ENCODE assay signal across 22 cellular contexts in the genomic region with DNA sequence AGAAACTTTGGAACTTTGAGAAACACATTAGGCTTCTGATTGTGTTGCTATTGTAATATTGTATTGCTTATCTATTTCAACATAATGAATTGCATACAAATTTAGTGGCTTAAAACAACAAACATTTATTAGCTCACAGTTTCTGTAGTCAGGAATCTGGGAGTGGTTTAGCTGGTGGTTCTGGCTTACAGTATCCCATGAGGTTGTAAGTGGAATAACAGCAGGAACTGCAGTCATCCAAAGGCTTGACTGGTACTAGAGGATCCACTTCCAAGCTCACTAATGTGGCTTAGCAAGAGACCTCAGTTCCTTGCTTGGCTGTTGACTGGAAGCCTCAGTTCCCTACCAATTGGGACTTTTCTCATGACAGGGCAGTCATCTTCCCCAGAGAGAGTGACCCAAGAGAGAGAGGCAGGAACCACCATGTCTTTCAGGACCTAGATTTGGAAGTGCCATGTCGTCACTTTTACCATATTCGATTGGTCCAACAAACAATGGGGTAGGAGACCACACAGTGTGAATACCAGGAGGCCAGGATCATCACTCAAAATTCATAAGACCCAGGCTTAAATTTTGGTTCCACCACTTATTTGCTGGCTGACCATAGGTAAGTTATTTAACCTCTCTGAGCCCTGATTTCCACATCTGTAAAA. TPM values are rescaled to one million over a fixed set of nuclear protein-coding genes. Genes with fewer than 3 reads are reported as not detected.
DNase-seq lines count a peak whose midpoint lies in the region; ATAC-seq and TF ChIP-seq lines count a peak whose summit lies in the region.
"Had no signal": no experiment of that assay in that cellular context is flagged by ENCODE, and none has a peak within 500 bp of the region (broad histone marks: within the 10 kb centered on the region; RNA-seq: fewer than 3 reads in every experiment).

No MANE protein-coding gene starts in this region.

- H3K4me1 ChIP-seq in endodermal cell (ENCODE audit: control insufficient read depth, insufficient read depth, low read length), result peaks cover 3% of the 10 kb centered on the region
- peaks cover 7 to 21% of the 10 kb centered on the region in 2 donors for H3K4me1 ChIP-seq in neuronal stem cell (ENCODE audit: control insufficient read depth in 2 of 2, insufficient read depth in 1 of 2, low read depth in 1 of 2, low read length in 2 of 2)
- H3K4me1 ChIP-seq: body of pancreas, heart left ventricle had no signal

- no peak overlapping the region for H2BK15ac ChIP-seq in neuronal stem cell (ENCODE audit: low read length)

- H2BK12ac ChIP-seq in neuronal stem cell (ENCODE audit: low read length), result no peak overlapping the region

- H4K8ac ChIP-seq in neuronal stem cell (ENCODE audit: low read depth, low read length), result no peak overlapping the region

- H3K9ac ChIP-seq in endodermal cell (ENCODE audit: extremely low read depth, low read length, poor library complexity, severe bottlenecking) (no peak overlapping the region), neuronal stem cell (ENCODE audit: low read depth, low read length, poor library complexity) (no peak overlapping the region)

- no peak overlapping the region for H2BK120ac ChIP-seq in neuronal stem cell (ENCODE audit: low read depth, low read length)

- H2AK5ac ChIP-seq in neuronal stem cell (ENCODE audit: low read depth, low read length), result no peak overlapping the region

- H3K9me3 ChIP-seq in endodermal cell (ENCODE audit: control insufficient read depth, low read length), result no peaks in the 10 kb centered on the region
- H3K9me3 ChIP-seq in neuronal stem cell (replicated peaks in 1 of 2; ENCODE audit: control insufficient read depth in 2 of 2, insufficient read depth in 1 of 2, low read depth in 1 of 2, low read length in 2 of 2), result no peaks in the 10 kb centered on the region
- H3K9me3 ChIP-seq: body of pancreas, heart left ventricle, thoracic aorta had no signal

- H3K23ac ChIP-seq in neuronal stem cell (ENCODE audit: low read depth, low read length, poor library complexity), result no peak overlapping the region

- H3K36me3 ChIP-seq in endodermal cell (ENCODE audit: control insufficient read depth, insufficient read depth, low read length), result no peaks in the 10 kb centered on the region
- no peaks in the 10 kb centered on the region for H3K36me3 ChIP-seq in neuronal stem cell (replicated peaks in 1 of 2; ENCODE audit: control insufficient read depth in 2 of 2, insufficient read depth in 2 of 2, low read length in 2 of 2)
- H3K36me3 ChIP-seq: heart left ventricle, thoracic aorta had no signal

- no peak overlapping the region for H3K18ac ChIP-seq in neuronal stem cell (ENCODE audit: low read length)

- peaks cover 3% of the 10 kb centered on the region for H3K27me3 ChIP-seq in endodermal cell (ENCODE audit: control insufficient read depth, insufficient read depth, low read length, poor library complexity, severe bottlenecking)
- H3K27me3 ChIP-seq in neuronal stem cell (ENCODE audit: control insufficient read depth in 3 of 3, insufficient read depth in 3 of 3, low read depth in 1 of 3, low read length in 3 of 3), result no peaks in the 10 kb centered on the region
- H3K27me3 ChIP-seq: body of pancreas had no signal

- H3K4me2 ChIP-seq in neuronal stem cell (ENCODE audit: insufficient read depth, low read length, poor library complexity, severe bottlenecking), result no peak overlapping the region

- no peak overlapping the region for H3K4ac ChIP-seq in neuronal stem cell (ENCODE audit: low read length)

- DNase-seq in EH (ENCODE audit: low read depth) (peak; percentile 27), HT-29 (ENCODE audit: low spot score) (peak; percentile 49), endodermal cell (no peak), kidney tubule cell (ENCODE audit: low spot score) (peak; percentile 11), neuronal stem cell (ENCODE audit: low spot score) (no peak)
- no peak for DNase-seq in stimulated activated naive B cell treated with anti-CD40 and anti-IgM and Interleukin-4, amounts not matched to agents 10 μg/mL and 1 μg/mL and 100 μg/mL, for 72 hours
- DNase-seq in naive thymus-derived CD8-positive, alpha-beta T cell, result no peak
- DNase-seq: body of pancreas; dermis blood vessel endothelial cell; DMS79 treated with DMSO at 0.1 percent for 48 hours; heart left ventricle; Karpas-422; left ventricle myocardium superior; NCI-H1105; NCI-H2081 treated with DMSO at 0.1 percent for 48 hours; NCI-H69; occipital lobe; stimulated activated CD4-positive, alpha-beta T cell treated with anti-CD3 and anti-CD28 coated beads, Interleukin-15, amount 100 ng/mL, for 24 hours had no signal

- 93 to 100% methylated on average over 2 of the region's 2 CpGs for WGBS in endodermal cell (ENCODE audit: insufficient coverage in 1 of 2, insufficient read length in 1 of 2), 2 experiments
- no CpG with 5 or more reads among the region's 2 CpGs for WGBS in neuronal stem cell (ENCODE audit: extremely low coverage in 2 of 2, insufficient read length in 2 of 2, insufficient replicate concordance in 1 of 2), 2 donors

- H3K4me3 Mint-ChIP-seq in endodermal cell, result no peak overlapping the region
- H3K4me3 Mint-ChIP-seq in stimulated activated naive B cell treated with anti-CD40 and anti-IgM and Interleukin-4, amounts not matched to agents 10 μg/mL and 1 μg/mL and 100 μg/mL, for 72 hours, result no peak overlapping the region
- H3K4me3 Mint-ChIP-seq in naive thymus-derived CD8-positive, alpha-beta T cell, result no peak overlapping the region
- H3K4me3 Mint-ChIP-seq: activated naive CD8-positive, alpha-beta T cell had no signal

- no peak overlapping the region for H4K91ac ChIP-seq in neuronal stem cell (ENCODE audit: low read depth, low read length, poor library complexity)

- H3K4me3 ChIP-seq in endodermal cell (ENCODE audit: low read length), result no peak overlapping the region
- H3K4me3 ChIP-seq in neuronal stem cell (ENCODE audit: low read length in 2 of 2), result no peak overlapping the region
- H3K4me3 ChIP-seq: body of pancreas, heart left ventricle, thoracic aorta had no signal

- H3K79me1 ChIP-seq in neuronal stem cell (ENCODE audit: low read depth, low read length), result no peaks in the 10 kb centered on the region

- H2BK5ac ChIP-seq in neuronal stem cell (ENCODE audit: low read length), result no peak overlapping the region

- no peak for ATAC-seq in HG03108 (IDR thresholded peaks at IDR 0.05; ENCODE audit: unreplicated experiment)
- no peak for ATAC-seq in stimulated activated naive B cell treated with anti-CD40 and anti-IgM and Interleukin-4, amounts not matched to agents 10 μg/mL and 1 μg/mL and 100 μg/mL, for 72 hours (replicated peaks)
- ATAC-seq in naive thymus-derived CD8-positive, alpha-beta T cell, result no peak
- ATAC-seq: body of pancreas, heart left ventricle, left ventricle myocardium superior had no signal

- no peak overlapping the region for H3K27ac ChIP-seq in endodermal cell (ENCODE audit: low read depth, low read length)
- H3K27ac ChIP-seq in neuronal stem cell (replicated peaks; ENCODE audit: low read length), result no peak overlapping the region
- H3K27ac ChIP-seq: body of pancreas, heart left ventricle, thoracic aorta had no signal

- H3K27me3 Mint-ChIP-seq in endodermal cell (ENCODE audit: insufficient read depth), result peaks cover 1% of the 10 kb centered on the region
- peaks cover 10 to 15% of the 10 kb centered on the region in 2 donors for H3K27me3 Mint-ChIP-seq in stimulated activated naive B cell treated with anti-CD40 and anti-IgM and Interleukin-4, amounts not matched to agents 10 μg/mL and 1 μg/mL and 100 μg/mL, for 72 hours
- peaks cover 15 to 52% (median 21%) of the 10 kb centered on the region in 5 donors for H3K27me3 Mint-ChIP-seq in naive thymus-derived CD8-positive, alpha-beta T cell

- H3K27ac Mint-ChIP-seq in endodermal cell, result no peak overlapping the region
- no peak overlapping the region for H3K27ac Mint-ChIP-seq in stimulated activated naive B cell treated with anti-CD40 and anti-IgM and Interleukin-4, amounts not matched to agents 10 μg/mL and 1 μg/mL and 100 μg/mL, for 72 hours
- H3K27ac Mint-ChIP-seq in naive thymus-derived CD8-positive, alpha-beta T cell, result no peak overlapping the region
- H3K27ac Mint-ChIP-seq: activated naive CD8-positive, alpha-beta T cell had no signal

- H3K14ac ChIP-seq in neuronal stem cell (ENCODE audit: low read length), result no peak overlapping the region

- TF ChIP-seq CTCF in endodermal cell (conservative IDR thresholded peaks at IDR 0.05), result peak; percentile 59

- no peaks in the 10 kb centered on the region for H3K9me3 Mint-ChIP-seq in endodermal cell
- H3K9me3 Mint-ChIP-seq in stimulated activated naive B cell treated with anti-CD40 and anti-IgM and Interleukin-4, amounts not matched to agents 10 μg/mL and 1 μg/mL and 100 μg/mL, for 72 hours, result no peaks in the 10 kb centered on the region
- H3K9me3 Mint-ChIP-seq in naive thymus-derived CD8-positive, alpha-beta T cell, result no peaks in the 10 kb centered on the region

- H3K36me3 Mint-ChIP-seq in endodermal cell (ENCODE audit: low read depth), result no peaks in the 10 kb centered on the region
- no peaks in the 10 kb centered on the region for H3K36me3 Mint-ChIP-seq in stimulated activated naive B cell treated with anti-CD40 and anti-IgM and Interleukin-4, amounts not matched to agents 10 μg/mL and 1 μg/mL and 100 μg/mL, for 72 hours
- H3K36me3 Mint-ChIP-seq in naive thymus-derived CD8-positive, alpha-beta T cell, result no peaks in the 10 kb centered on the region
- H3K36me3 Mint-ChIP-seq: activated naive CD8-positive, alpha-beta T cell had no signal

- H2AFZ ChIP-seq in neuronal stem cell (ENCODE audit: low read length), result no peak overlapping the region

- peaks cover 17% of the 10 kb centered on the region for H3K4me1 Mint-ChIP-seq in endodermal cell
- no peaks in the 10 kb centered on the region for H3K4me1 Mint-ChIP-seq in stimulated activated naive B cell treated with anti-CD40 and anti-IgM and Interleukin-4, amounts not matched to agents 10 μg/mL and 1 μg/mL and 100 μg/mL, for 72 hours
- no peaks in the 10 kb centered on the region for H3K4me1 Mint-ChIP-seq in naive thymus-derived CD8-positive, alpha-beta T cell

- POLR2A ChIA-PET in naive thymus-derived CD8-positive, alpha-beta T cell (lab: Charles Lee), result no interaction called here

RNA-seq across cellular contexts. Expression of gene RASSF10, which starts 27.1 kb away (rescaled TPM):
- total RNA-seq in HT-29 (2014; rRNA removed; shearing (Covaris generic)), result 32.4 and 33.8 TPM in 2 replicates
- 10 to 100 TPM; 29.1 to 30.8 TPM for total RNA-seq in endodermal cell
- polyA plus RNA-seq in endodermal cell (2013, experiment 1 of 2), result 2.7 TPM
- 2.7 TPM for polyA plus RNA-seq in endodermal cell (2013, experiment 2 of 2)
- 2.1 TPM for polyA plus RNA-seq in neuronal stem cell (2013, experiment 1 of 2)
- 2.2 TPM for polyA plus RNA-seq in neuronal stem cell (2013, experiment 2 of 2)
- total RNA-seq in naive thymus-derived CD8-positive, alpha-beta T cell, result not detected
- polyA plus RNA-seq in naive thymus-derived CD8-positive, alpha-beta T cell, result not detected
- total RNA-seq: body of pancreas; T-helper 2 cell treated with Interferon-gamma antibody and Interleukin-4, amounts not matched to agents 100 ng/mL and 5 ng/mL, for 36 hours; thoracic aorta had no signal

Comparison
In these comparisons a context has a peak if more than half of its experiments do, and no peak if none do; other contexts are left out.
1. DNase-seq: peak in EH (single experiment), HT-29 (single experiment) and kidney tubule cell (single experiment); none in endodermal cell (single experiment), neuronal stem cell (single experiment), stimulated activated naive B cell treated with anti-CD40 and anti-IgM and Interleukin-4, amounts not matched to agents 10 μg/mL and 1 μg/mL and 100 μg/mL, for 72 hours (single experiment) and naive thymus-derived CD8-positive, alpha-beta T cell (0 of 10).
2. RNA of gene RASSF10, which starts 27.1 kb away (total RNA-seq): 32.4 to 33.8 TPM in HT-29 and 29.1 to 30.8 TPM in endodermal cell; not detected in naive thymus-derived CD8-positive, alpha-beta T cell; every median in the first group is over 10 times any median in the second.